ENCODE assay signal across 13 cellular contexts in the genomic region with DNA sequence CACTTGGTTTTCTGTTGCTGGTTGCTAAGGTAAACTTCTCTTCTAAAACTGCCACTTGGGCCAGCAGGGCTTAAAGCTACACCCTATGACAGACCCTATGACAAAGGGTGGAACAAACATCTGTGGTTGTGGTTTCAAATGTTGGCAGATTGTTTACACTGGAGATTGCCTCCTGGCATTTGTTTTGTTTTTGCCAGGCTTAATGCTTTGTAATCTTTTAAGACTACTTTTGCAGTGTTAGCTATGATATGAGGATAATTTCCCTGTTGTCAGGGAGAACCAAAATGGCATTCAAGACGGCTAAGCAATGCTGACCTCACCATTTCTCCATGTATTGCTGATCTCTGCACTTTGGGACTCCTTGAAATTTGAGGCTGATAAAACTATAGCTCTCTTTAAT. TPM values are rescaled to one million over a fixed set of nuclear protein-coding genes. Genes with fewer than 3 reads are reported as not detected.
DNase-seq lines count a peak whose midpoint lies in the region; TF ChIP-seq lines count a peak whose summit lies in the region.
"Had no signal": no experiment of that assay in that cellular context is flagged by ENCODE, and none has a peak within 500 bp of the region (broad histone marks: within the 10 kb centered on the region; RNA-seq: fewer than 3 reads in every experiment).

No MANE protein-coding gene starts in this region.

- no peak for TF ChIP-seq POLR2A in breast epithelium (IDR thresholded peaks at IDR 0.05)

- no peak overlapping the region for H3K4me3 ChIP-seq in breast epithelium

- H3K27ac ChIP-seq in breast epithelium: no peak overlapping the region

- CTCF ChIA-PET in MCF 10A (lab: Yijun Ruan, JAX): interaction anchor here (0.6 to 7.6 kb wide), 7 partner anchors 11 to 541 kb away, joined by 3 to 77 read pairs (median 3); no protein-coding TSS in a partner anchor

- no peak overlapping the region for H3K27ac Mint-ChIP-seq in MCF 10A (ENCODE audit: low read depth, unreplicated experiment)

- H3K9me3 ChIP-seq in breast epithelium: no peaks in the 10 kb centered on the region
- H3K9me3 ChIP-seq: BE2C had no signal

- H3K4me1 Mint-ChIP-seq in MCF 10A (ENCODE audit: insufficient read depth, unreplicated experiment): peaks cover 5% of the 10 kb centered on the region

- no peaks in the 10 kb centered on the region for H3K9me3 Mint-ChIP-seq in MCF 10A (ENCODE audit: unreplicated experiment)

- DNase-seq in MCF 10A (ENCODE audit: unreplicated experiment) (peak; percentile 17), breast epithelium (ENCODE audit: low spot score in 2 of 2) (no peak), NCI-H69 (lab: John Stamatoyannopoulos, UW) (peak; percentile 65), fibroblast of peridontal ligament (ENCODE audit: extremely low read depth) (peak; percentile 50), stromal cell of bone marrow (ENCODE audit: low read depth) (peak; percentile 36), NCI-H2227 treated with DMSO at 0.1 percent for 48 hours (lab: John Stamatoyannopoulos, UW) (no peak), NCI-H1694 (lab: John Stamatoyannopoulos, UW) (no peak), NCI-H510A treated with DMSO at 0.1 percent for 48 hours (lab: John Stamatoyannopoulos, UW) (no peak)
- DNase-seq: BE2C; H7; islet precursor cell; stimulated activated CD4-positive, alpha-beta T cell treated with anti-CD3 and anti-CD28 coated beads, Interleukin-4, amount 100 ng/mL, for 1 hour; substantia nigra had no signal

- H3K36me3 ChIP-seq in breast epithelium: no peaks in the 10 kb centered on the region
- H3K36me3 ChIP-seq: BE2C had no signal

- TF ChIP-seq CTCF in MCF 10A (IDR thresholded peaks at IDR 0.05; ENCODE audit: unreplicated experiment): no peak
- no peak for TF ChIP-seq CTCF in breast epithelium (IDR thresholded peaks at IDR 0.05)

- H3K4me1 ChIP-seq in breast epithelium: no peaks in the 10 kb centered on the region

- no peaks in the 10 kb centered on the region for H3K36me3 Mint-ChIP-seq in MCF 10A (ENCODE audit: insufficient read depth, unreplicated experiment)

- no peak overlapping the region for H3K4me3 Mint-ChIP-seq in MCF 10A (ENCODE audit: unreplicated experiment)

- BruUV-seq in MCF 10A (replicated peaks; lab: Mats Ljungman, UMichigan): no TSS peak

- POLR2A ChIA-PET in MCF 10A (lab: Yijun Ruan, JAX): no interaction called here

- H3K27me3 ChIP-seq in breast epithelium: no peaks in the 10 kb centered on the region
- H3K27me3 ChIP-seq: BE2C had no signal

- no peaks in the 10 kb centered on the region for H3K27me3 Mint-ChIP-seq in MCF 10A (ENCODE audit: insufficient read depth, unreplicated experiment)

- intact Hi-C loops in MCF 10A (cut with micrococcal nuclease) (no loop called here), breast epithelium (cut with DNase I; ENCODE audit: low total_unique reads) (no loop called here)

RNA-seq across cellular contexts. Expression of a gene that starts 50.3 kb away (rescaled TPM):
- total RNA-seq in MCF 10A (2022): not detected in 2 replicates
- total RNA-seq in breast epithelium: 10 to 100 TPM; 17.0 to 33.9 (median 18.7) TPM

Comparison
In these comparisons a context has a peak if more than half of its experiments do, and no peak if none do; other contexts are left out.
1. DNase-seq: peak in MCF 10A (single experiment), NCI-H69 (single experiment), fibroblast of peridontal ligament (single experiment) and stromal cell of bone marrow (single experiment); none in breast epithelium (0 of 2), NCI-H2227 treated with DMSO at 0.1 percent for 48 hours (single experiment), NCI-H1694 (single experiment) and NCI-H510A treated with DMSO at 0.1 percent for 48 hours (single experiment).
2. RNA of a gene that starts 50.3 kb away (total RNA-seq): 17.0 to 33.9 TPM in breast epithelium; not detected in MCF 10A; every median in the first group is over 10 times any median in the second.